Comparison of ENCODE assay signal across 1 cellular context in genomic region chr22:43263645-43264514, GRCh38.
A peak's percentile ranks its signal among the peaks of the same experiment; 100 is the strongest.
TF ChIP-seq lines count a peak whose summit lies in the region.

No MANE protein-coding gene starts in this region.

TF ChIP-seq in K562, 482 proteins besides CTCF, POLR2A, EP300 and RAD21 (continued from another document):
- TF ChIP-seq ZNF592 (IDR thresholded peaks at IDR 0.05): no peak
- no peak for TF ChIP-seq XRCC3 (IDR thresholded peaks at IDR 0.05)
- no peak for TF ChIP-seq EP400 (IDR thresholded peaks at IDR 0.05)
- no peak for TF ChIP-seq PCBP1 (IDR thresholded peaks at IDR 0.05; ENCODE audit: low read depth, low read length, poor library complexity, severe bottlenecking)
- no peak for TF ChIP-seq RBM14 (IDR thresholded peaks at IDR 0.05; ENCODE audit: borderline replicate concordance, insufficient read depth, low read depth, low read length)
- TF ChIP-seq THRB (CRISPR knock-in tag; conservative IDR thresholded peaks at IDR 0.05): no peak
- TF ChIP-seq SRSF3 (IDR thresholded peaks at IDR 0.05; ENCODE audit: insufficient read depth, low read length): no peak
- no peak for TF ChIP-seq NR2C2 (CRISPR knock-in tag; IDR thresholded peaks at IDR 0.05)
- TF ChIP-seq NR2C2 (tag; IDR thresholded peaks at IDR 0.05): peak; percentile 56; the same call in 1 of the 2 replicates
